19 cellular contexts compared by ENCODE assay signal in genomic region chr1:180555411-180555810, GRCh38. TPM values are rescaled to one million over a fixed set of nuclear protein-coding genes. Genes with fewer than 3 reads are reported as not detected.
DNase-seq lines count a peak whose midpoint lies in the region; TF ChIP-seq lines count a peak whose summit lies in the region.
"Had no signal": no experiment of that assay in that cellular context is flagged by ENCODE, and none has a peak within 500 bp of the region (broad histone marks: within the 10 kb centered on the region; RNA-seq: fewer than 3 reads in every experiment).

No MANE protein-coding gene starts in this region.

- no peak overlapping the region for H3K4me3 ChIP-seq in HEK293 (ENCODE audit: low read depth, low read length)
- H3K4me3 ChIP-seq: A549; BLaER1 treated with 17β-estradiol and CSF1 and Interleukin-3, amounts not matched to agents 10 nM and 100 nM; GM12878 had no signal

- no peaks in the 10 kb centered on the region for H3K9me3 ChIP-seq in HEK293 (ENCODE audit: control insufficient read depth, insufficient read depth, low read depth, low read length)
- H3K9me3 ChIP-seq: A549 had no signal

- H3K27ac ChIP-seq in HEK293 (ENCODE audit: extremely low read depth, low read depth, low read length) (no peak overlapping the region), VCaP (peak overlapping the region; percentile 38)
- H3K27ac ChIP-seq: 22Rv1; A549; BLaER1 treated with 17β-estradiol and CSF1 and Interleukin-3, amounts not matched to agents 10 nM and 100 nM; C4-2B had no signal

- H3K27ac Mint-ChIP-seq in type B pancreatic cell: no peak overlapping the region
- H3K27ac Mint-ChIP-seq: B cell; CD4-positive, alpha-beta T cell; CD8-positive, alpha-beta T cell had no signal

- H3K9me3 Mint-ChIP-seq in type B pancreatic cell: peaks cover 6% of the 10 kb centered on the region
- H3K9me3 Mint-ChIP-seq: CD4-positive, alpha-beta T cell; CD8-positive, alpha-beta T cell had no signal

- no peak for DNase-seq in type B pancreatic cell (ENCODE audit: extremely low spot score, unreplicated experiment)
- no peak for DNase-seq in GM03348 (ENCODE audit: low spot score)
- DNase-seq in NCI-H146 treated with DMSO at 0.1 percent for 48 hours (lab: John Stamatoyannopoulos, UW; ENCODE audit: unreplicated experiment): no peak
- DNase-seq: AML-193; Caco-2; Calu3; CD4-positive, alpha-beta T cell; CD8-positive, alpha-beta T cell; DMS79 treated with DMSO at 0.1 percent for 48 hours; GF-D8 had no signal

- POLR2A ChIA-PET in HEK293 (lab: Yijun Ruan, JAX): no interaction called here

- no peaks in the 10 kb centered on the region for H3K36me3 ChIP-seq in HEK293 (ENCODE audit: control insufficient read depth in 2 of 2, insufficient read depth in 1 of 2, low read length in 2 of 2)
- H3K36me3 ChIP-seq: BLaER1 treated with 17β-estradiol and CSF1 and Interleukin-3, amounts not matched to agents 10 nM and 100 nM had no signal

- TF ChIP-seq CTCF in HEK293 (tag by site-specific recombination; IDR thresholded peaks at IDR 0.05) (no peak), VCaP (conservative IDR thresholded peaks at IDR 0.05) (no peak), type B pancreatic cell (conservative IDR thresholded peaks at IDR 0.05) (no peak)

- CTCF ChIA-PET in HEK293 (lab: Yijun Ruan, JAX): no interaction called here

- no peaks in the 10 kb centered on the region for H3K4me1 ChIP-seq in HEK293 (ENCODE audit: control insufficient read depth, insufficient read depth, low read length)
- H3K4me1 ChIP-seq: BLaER1 treated with 17β-estradiol and CSF1 and Interleukin-3, amounts not matched to agents 10 nM and 100 nM had no signal

- H3K36me3 Mint-ChIP-seq in type B pancreatic cell: no peaks in the 10 kb centered on the region
- H3K36me3 Mint-ChIP-seq: CD8-positive, alpha-beta T cell had no signal

- no peaks in the 10 kb centered on the region for H3K27me3 Mint-ChIP-seq in type B pancreatic cell

- H3K4me3 Mint-ChIP-seq in type B pancreatic cell: peak overlapping the region; percentile 50
- H3K4me3 Mint-ChIP-seq: B cell; CD4-positive, alpha-beta T cell; CD8-positive, alpha-beta T cell had no signal

- no peaks in the 10 kb centered on the region for H3K4me1 Mint-ChIP-seq in type B pancreatic cell (ENCODE audit: unreplicated experiment)
- H3K4me1 Mint-ChIP-seq: B cell had no signal

TF ChIP-seq in HEK293, 187 proteins besides CTCF, POLR2A, EP300 and RAD21:
- TF ChIP-seq ZBTB8A (tag by site-specific recombination; IDR thresholded peaks at IDR 0.05) (no peak), SCRT2 (tag by site-specific recombination; IDR thresholded peaks at IDR 0.05) (peak; percentile 35; the same call in 1 of the 2 replicates)

RNA-seq across cellular contexts. Expression of gene OVAAL, which starts 3.4 kb away (rescaled TPM):
- not detected in 2 replicates for total RNA-seq in type B pancreatic cell (ENCODE audit: low replicate concordance)
- total RNA-seq: A172; B cell; Caco-2; Calu3; CD4-positive, alpha-beta T cell; CD8-positive, alpha-beta T cell; GM12878 had no signal

RNA-seq across cellular contexts. Expression of gene ACBD6, which starts 53.0 kb away (rescaled TPM):
- total RNA-seq in type B pancreatic cell (ENCODE audit: low replicate concordance): 37.2 and 49.1 TPM in 2 replicates
